ENCODE assay signal across 15 cellular contexts in the genomic region with DNA sequence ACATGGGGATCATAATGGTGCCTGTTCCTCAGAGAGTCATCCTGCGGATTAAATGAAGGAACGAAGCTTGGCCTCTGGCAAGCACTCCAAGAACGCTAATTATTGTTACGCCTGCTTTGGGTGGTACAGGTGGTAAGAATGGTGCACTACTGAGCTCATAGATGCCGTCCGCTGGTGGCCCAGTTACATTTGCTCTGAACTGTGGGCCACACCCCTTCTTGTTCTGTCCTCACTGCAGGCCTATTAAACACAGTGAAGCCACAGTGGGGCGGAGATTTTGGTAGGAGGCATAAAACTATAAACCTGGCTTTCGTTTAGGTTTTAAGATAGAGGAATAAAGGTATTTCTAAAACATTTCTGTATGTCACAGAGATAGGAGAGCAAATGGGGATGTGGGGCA. TPM values are rescaled to one million over a fixed set of nuclear protein-coding genes. Genes with fewer than 3 reads are reported as not detected.
DNase-seq lines count a peak whose midpoint lies in the region; ATAC-seq and TF ChIP-seq lines count a peak whose summit lies in the region.
"Had no signal": no experiment of that assay in that cellular context is flagged by ENCODE, and none has a peak within 500 bp of the region (broad histone marks: within the 10 kb centered on the region; RNA-seq: fewer than 3 reads in every experiment).

No MANE protein-coding gene starts in this region.

- no peak overlapping the region for H3K18ac ChIP-seq in H9 (ENCODE audit: insufficient read length, low read depth, low read length)

- no peak overlapping the region for H2BK20ac ChIP-seq in H9 (ENCODE audit: low read depth, low read length, poor library complexity, severe bottlenecking)

- H3K9me2 ChIP-seq in PC-9 (ENCODE audit: insufficient read depth): peaks cover 6% of the 10 kb centered on the region

- H3K9me3 ChIP-seq in H9 (ENCODE audit: control insufficient read depth, low read depth, low read length): no peaks in the 10 kb centered on the region
- no peaks in the 10 kb centered on the region for H3K9me3 ChIP-seq in PC-9 (ENCODE audit: insufficient read depth, low read depth)
- no peaks in the 10 kb centered on the region; the same call in 1 of the 2 replicates for H3K9me3 ChIP-seq in MG63
- H3K9me3 ChIP-seq: BLaER1, Caco-2 had no signal

- H3K4me3 ChIP-seq in PC-9: no peak overlapping the region
- no peak overlapping the region for H3K4me3 ChIP-seq in MG63
- H3K4me3 ChIP-seq: BLaER1, GM23248 had no signal

- H4K20me1 ChIP-seq in H9 (ENCODE audit: control insufficient read depth, insufficient read depth, insufficient read length) (no peaks in the 10 kb centered on the region), PC-9 (ENCODE audit: insufficient read depth) (no peaks in the 10 kb centered on the region)
- H4K20me1 ChIP-seq: BLaER1 had no signal

- no peak overlapping the region for H3K14ac ChIP-seq in H9 (ENCODE audit: insufficient read depth, low read length)

- H3K4me3 Mint-ChIP-seq in H9 (no peak overlapping the region), WTC11 (no peak overlapping the region)
- H3K4me3 Mint-ChIP-seq: CD4-positive, CD25-positive, alpha-beta regulatory T cell; CD8-positive, alpha-beta T cell had no signal

- no peak overlapping the region for H4K8ac ChIP-seq in H9 (replicated peaks; ENCODE audit: insufficient read length, low read depth, low read length)

- no peaks in the 10 kb centered on the region for H3K23me2 ChIP-seq in H9 (ENCODE audit: insufficient read length, low read depth, low read length, poor library complexity, severe bottlenecking)

- H4K91ac ChIP-seq in H9 (ENCODE audit: insufficient read length, low read depth, low read length): no peak overlapping the region

- H2AFZ ChIP-seq in H9 (ENCODE audit: low read length) (peak overlapping the region; percentile 40), PC-9 (no peak overlapping the region)
- H2AFZ ChIP-seq: GM23248 had no signal

- no peak overlapping the region for H3K27ac ChIP-seq in H9 (ENCODE audit: insufficient read length, low read depth, low read length)
- no peak overlapping the region for H3K27ac ChIP-seq in PC-9
- H3K27ac ChIP-seq: BLaER1, C4-2B, GM23248 had no signal

- H2AK5ac ChIP-seq in H9 (ENCODE audit: insufficient read length, low read length): no peak overlapping the region

- no peak overlapping the region for H2BK12ac ChIP-seq in H9 (ENCODE audit: insufficient read length, low read depth, low read length)

- no peak overlapping the region for H3K9ac ChIP-seq in H9 (ENCODE audit: extremely low read depth, insufficient read length, low read length)
- H3K9ac ChIP-seq: BLaER1, GM23248 had no signal

- no peak overlapping the region for H2BK120ac ChIP-seq in H9 (ENCODE audit: low read depth, low read length, poor library complexity, severe bottlenecking)

- H4K5ac ChIP-seq in H9 (ENCODE audit: insufficient read length, low read depth, low read length): no peak overlapping the region

- H3K4me2 ChIP-seq in H9 (ENCODE audit: insufficient read depth, insufficient read length, low read length): no peak overlapping the region
- H3K4me2 ChIP-seq in PC-9: no peak overlapping the region
- H3K4me2 ChIP-seq: BLaER1 had no signal

- CTCF ChIA-PET in WTC11 (lab: Charles Lee) (no interaction called here), PC-9 (lab: Charles Lee) (no interaction called here)

- POLR2A ChIA-PET in WTC11 (lab: Charles Lee) (interaction anchor here (1.2 kb wide), 1 partner anchor 10 kb away, joined by 3 read pairs; no protein-coding TSS in a partner anchor), PC-9 (lab: Charles Lee; ENCODE audit: unreplicated experiment) (no interaction called here)

- H3F3A ChIP-seq in PC-9 (ENCODE audit: insufficient read depth, low read depth): no peaks in the 10 kb centered on the region

- TF ChIP-seq CTCF in H9 (conservative IDR thresholded peaks at IDR 0.05): no peak
- no peak for TF ChIP-seq CTCF in WTC11 (IDR thresholded peaks at IDR 0.05)
- TF ChIP-seq CTCF in PC-9 (conservative IDR thresholded peaks at IDR 0.05): no peak

- H3T11ph ChIP-seq in H9 (ENCODE audit: low read length): no peak overlapping the region

- intact Hi-C loops in left colon (cut with DNase I, micrococcal nuclease) (no loop called here), PC-9 (cut with micrococcal nuclease; ENCODE audit: unreplicated experiment) (no loop called here)

- no peak overlapping the region for H3K23ac ChIP-seq in H9 (ENCODE audit: insufficient read length, low read depth, low read length)

- no peaks in the 10 kb centered on the region; the same call in 1 of the 2 replicates for H3K4me1 ChIP-seq in H9 (ENCODE audit: insufficient read depth, low read length)
- no peaks in the 10 kb centered on the region for H3K4me1 ChIP-seq in PC-9 (replicated peaks; ENCODE audit: insufficient read depth)
- H3K4me1 ChIP-seq: BLaER1, Caco-2 had no signal

- no peaks in the 10 kb centered on the region for H3K79me2 ChIP-seq in H9 (ENCODE audit: insufficient read depth, low read length)
- no peaks in the 10 kb centered on the region for H3K79me2 ChIP-seq in PC-9 (ENCODE audit: low read depth)

- H3K9me3 Mint-ChIP-seq in H9: no peaks in the 10 kb centered on the region
- H3K9me3 Mint-ChIP-seq in WTC11: no peaks in the 10 kb centered on the region
- H3K9me3 Mint-ChIP-seq: CD8-positive, alpha-beta T cell had no signal

- H3K36me3 Mint-ChIP-seq in H9 (ENCODE audit: insufficient read depth in 1 of 3, low read depth in 3 of 3) (no peaks in the 10 kb centered on the region), WTC11 (no peaks in the 10 kb centered on the region)
- H3K36me3 Mint-ChIP-seq: CD4-positive, CD25-positive, alpha-beta regulatory T cell; CD8-positive, alpha-beta T cell had no signal

- no CpG with 5 or more reads among the region's 8 CpGs for WGBS in H9 (ENCODE audit: extremely low coverage, insufficient read length, low lambda C conversion rate)

- peak; percentile 72 for ATAC-seq in WTC11
- peak; percentile 31 for ATAC-seq in left colon
- ATAC-seq: CD8-positive, alpha-beta T cell had no signal

- no peaks in the 10 kb centered on the region for H3K27me3 ChIP-seq in H9 (ENCODE audit: insufficient read depth, low read length)
- H3K27me3 ChIP-seq in PC-9 (ENCODE audit: insufficient read depth, low read depth): no peaks in the 10 kb centered on the region
- H3K27me3 ChIP-seq in MG63: peaks cover 5% of the 10 kb centered on the region; the same call in 1 of the 2 replicates
- H3K27me3 ChIP-seq: BLaER1 had no signal

- no TSS peak for BruUV-seq in PC-9 (replicated peaks; lab: Mats Ljungman, UMichigan)

- no peak overlapping the region for H3K27ac Mint-ChIP-seq in H9
- no peak overlapping the region for H3K27ac Mint-ChIP-seq in WTC11
- H3K27ac Mint-ChIP-seq: CD4-positive, CD25-positive, alpha-beta regulatory T cell; CD8-positive, alpha-beta T cell had no signal

- no peak overlapping the region for H3K56ac ChIP-seq in H9 (ENCODE audit: insufficient read length, low read depth, low read length)

- no peaks in the 10 kb centered on the region for H3K79me1 ChIP-seq in H9 (ENCODE audit: insufficient read depth, low read depth, low read length, poor library complexity, severe bottlenecking)

- H3K4me1 Mint-ChIP-seq in H9 (peaks cover 4 to 7% of the 10 kb centered on the region in 2 experiments; a peak in 3 of 4 replicates), WTC11 (peaks cover 6% of the 10 kb centered on the region; the same call in 1 of the 2 replicates)
- H3K4me1 Mint-ChIP-seq: CD4-positive, CD25-positive, alpha-beta regulatory T cell had no signal

- DNase-seq in H9 (no peak), WTC11 (ENCODE audit: low spot score) (no peak), left colon (no peak), PC-9 (no peak), MG63 (no peak), inferior parietal cortex (ENCODE audit: extremely low spot score) (no peak)
- DNase-seq: Caco-2; CD4-positive, CD25-positive, alpha-beta regulatory T cell; CD8-positive, alpha-beta T cell; DMS153; DND-41; GM23248; HCEC 1CT had no signal

- H3K4ac ChIP-seq in H9 (ENCODE audit: low read depth, low read length): no peak overlapping the region

- H3K36me3 ChIP-seq in PC-9 (ENCODE audit: low read depth) (no peaks in the 10 kb centered on the region), MG63 (no peaks in the 10 kb centered on the region)
- H3K36me3 ChIP-seq: BLaER1 had no signal

- H3K27me3 Mint-ChIP-seq in H9 (ENCODE audit: low read depth) (no peaks in the 10 kb centered on the region), WTC11 (ENCODE audit: low read depth) (no peaks in the 10 kb centered on the region)

- no peak overlapping the region for H2BK15ac ChIP-seq in H9 (ENCODE audit: low read depth, low read length)

- H2BK5ac ChIP-seq in H9 (ENCODE audit: insufficient read length, low read length): no peak overlapping the region

TF ChIP-seq in WTC11, 78 proteins besides CTCF, POLR2A, EP300 and RAD21:
- TF ChIP-seq ATF1 (CRISPR knock-in tag; IDR thresholded peaks at IDR 0.05): no peak

RNA-seq across cellular contexts. Expression of gene FER, which starts 40.6 kb away (rescaled TPM):
- total RNA-seq in H9 (2021) (16.5 and 18.0 TPM in 2 replicates), WTC11 (2021) (13.6 to 16.2 TPM (median 13.8 TPM) in 3 replicates), left colon (10 to 100 TPM; 11.6 to 15.6 TPM), PC-9 (2021) (17.7 and 20.6 TPM in 2 replicates)
- total RNA-seq in MG63 (2014; rRNA removed; shearing (Covaris generic); ENCODE audit: low replicate concordance): 5.9 and 9.9 TPM in 2 replicates
